Comparison of ENCODE assay signal across 22 cellular contexts in the genomic region with DNA sequence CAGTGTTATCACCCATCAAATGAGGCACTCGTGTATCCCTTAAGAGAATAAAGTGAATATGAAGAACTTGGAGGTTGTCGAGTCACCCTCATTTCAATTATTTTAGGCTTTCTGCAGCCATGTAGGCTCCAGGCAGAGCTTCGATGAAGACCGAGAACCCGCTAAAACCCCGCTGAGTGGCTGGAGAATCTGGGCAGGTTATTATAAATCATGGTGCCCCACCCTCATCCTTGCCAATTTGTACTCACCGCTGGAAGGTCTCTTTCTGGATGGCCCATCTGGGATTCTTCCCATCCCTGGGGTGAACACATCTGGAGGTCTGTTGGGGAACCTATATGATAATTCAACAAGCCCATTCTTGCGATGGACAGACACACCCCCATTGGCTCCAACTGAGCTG.
"Had no signal": no experiment of that assay in that cellular context is flagged by ENCODE, and none has a peak within 500 bp of the region (broad histone marks: within the 10 kb centered on the region; RNA-seq: fewer than 3 reads in every experiment).

No MANE protein-coding gene starts in this region.

- H3K27ac ChIP-seq: SJSA1, SK-N-MC had no signal

- DNase-seq: IMR-90, Karpas-422, KG1, MG63, NCI-H1092 treated with DMSO at 0.1 percent for 48 hours, NCI-H1436, NCI-H187, NCI-H2029, NCI-H2081 treated with DMSO at 0.1 percent for 48 hours, NCI-H2171, NCI-H226, NCI-H446, NCI-H510A, NCI-H524 treated with DMSO at 0.1 percent for 48 hours, NCI-H69, NCI-H774, Right ventricle myocardium superior, RPMI8226, SIG-M5 had no signal

- H3K36me3 ChIP-seq: MG63, SJSA1 had no signal

- H3K27me3 ChIP-seq: MG63, SJSA1 had no signal

- H3K4me3 ChIP-seq: MG63, SJSA1, SK-N-MC had no signal

- H3K9me3 ChIP-seq: MG63, SJSA1 had no signal

- ATAC-seq: HepG2 had no signal
